10 cellular contexts compared by ENCODE assay signal in genomic region chr9:123111977-123112869, GRCh38.
A peak's percentile ranks its signal among the peaks of the same experiment; 100 is the strongest.
DNase-seq lines count a peak whose midpoint lies in the region; ATAC-seq and TF ChIP-seq lines count a peak whose summit lies in the region.
"Had no signal": no experiment of that assay in that cellular context is flagged by ENCODE, and none has a peak within 500 bp of the region (broad histone marks: within the 10 kb centered on the region; RNA-seq: fewer than 3 reads in every experiment).

No MANE protein-coding gene starts in this region.

- H3K36me3 Mint-ChIP-seq in CD8-positive, alpha-beta T cell, result peaks cover 46% of the 10 kb centered on the region
- H3K36me3 Mint-ChIP-seq in effector memory CD8-positive, alpha-beta T cell (ENCODE audit: insufficient read depth), result peaks cover 9% of the 10 kb centered on the region
- H3K36me3 Mint-ChIP-seq in naive thymus-derived CD8-positive, alpha-beta T cell, result peaks cover 0 to 32% (median 0%) of the 10 kb centered on the region in 3 donors

- H3K4me3 Mint-ChIP-seq in CD8-positive, alpha-beta T cell, result no peak overlapping the region
- H3K4me3 Mint-ChIP-seq in effector memory CD8-positive, alpha-beta T cell, result peak overlapping the region in 1 of 2 donors; percentile 23
- H3K4me3 Mint-ChIP-seq in naive thymus-derived CD8-positive, alpha-beta T cell, result peak overlapping the region in 4 of 10 donors; percentile 20 to 33 (median 32)

- H3K27me3 ChIP-seq in CD8-positive, alpha-beta T cell (ENCODE audit: insufficient read depth, low read length), result no peaks in the 10 kb centered on the region
- H3K27me3 ChIP-seq in MM.1S (replicated peaks; ENCODE audit: insufficient read depth, low read length), result no peaks in the 10 kb centered on the region

- no peak for TF ChIP-seq CTCF in CD8-positive, alpha-beta T cell (IDR thresholded peaks at IDR 0.05)
- no peak for TF ChIP-seq CTCF in MM.1S (IDR thresholded peaks at IDR 0.05; ENCODE audit: low read length)

- H3K36me3 ChIP-seq in CD8-positive, alpha-beta T cell (ENCODE audit: insufficient read depth, low read length), result peaks cover 6% of the 10 kb centered on the region
- H3K36me3 ChIP-seq in MM.1S (replicated peaks; ENCODE audit: insufficient read depth, low read length), result no peaks in the 10 kb centered on the region

- H3K9me2 ChIP-seq in MM.1S (replicated peaks; ENCODE audit: insufficient read depth, low read length), result no peaks in the 10 kb centered on the region

- CTCF ChIA-PET in CD8-positive, alpha-beta T cell (lab: Charles Lee), result no interaction called here

- H3K27me3 Mint-ChIP-seq in CD8-positive, alpha-beta T cell (ENCODE audit: low read depth), result no peaks in the 10 kb centered on the region
- no peaks in the 10 kb centered on the region for H3K27me3 Mint-ChIP-seq in effector memory CD8-positive, alpha-beta T cell
- no peaks in the 10 kb centered on the region for H3K27me3 Mint-ChIP-seq in naive thymus-derived CD8-positive, alpha-beta T cell

- DNase-seq in CD8-positive, alpha-beta T cell, result no peak
- DNase-seq in MM.1S (peak; percentile 95), A172 (ENCODE audit: low spot score) (no peak), COLO668 (lab: John Stamatoyannopoulos, UW; ENCODE audit: unreplicated experiment) (no peak), NCI-H2081 treated with DMSO at 0.1 percent for 48 hours (lab: John Stamatoyannopoulos, UW) (no peak)
- no peak for DNase-seq in effector memory CD8-positive, alpha-beta T cell
- peak in 3 of 10 donors; percentile 4 to 21 (median 21) for DNase-seq in naive thymus-derived CD8-positive, alpha-beta T cell
- DNase-seq: activated CD8-positive, alpha-beta memory T cell treated with anti-CD3 and anti-CD28 coated beads for 24 hours; NCI-H526 had no signal

- no peaks in the 10 kb centered on the region for H3K9me3 ChIP-seq in CD8-positive, alpha-beta T cell (ENCODE audit: low read length)
- no peaks in the 10 kb centered on the region for H3K9me3 ChIP-seq in MM.1S (replicated peaks; ENCODE audit: insufficient read depth, low read length)

- POLR2A ChIA-PET in CD8-positive, alpha-beta T cell (lab: Charles Lee), result no interaction called here
- POLR2A ChIA-PET in naive thymus-derived CD8-positive, alpha-beta T cell (lab: Charles Lee), result no interaction called here

- no peak overlapping the region for H3K27ac ChIP-seq in CD8-positive, alpha-beta T cell (ENCODE audit: low read depth, low read length)
- H3K27ac ChIP-seq in MM.1S (ENCODE audit: low read length), result peak overlapping the region; percentile 91

- H3K9me3 Mint-ChIP-seq in CD8-positive, alpha-beta T cell, result no peaks in the 10 kb centered on the region
- H3K9me3 Mint-ChIP-seq in effector memory CD8-positive, alpha-beta T cell, result no peaks in the 10 kb centered on the region
- no peaks in the 10 kb centered on the region for H3K9me3 Mint-ChIP-seq in naive thymus-derived CD8-positive, alpha-beta T cell

- H3K9ac ChIP-seq in MM.1S (ENCODE audit: low read length), result peak overlapping the region; percentile 63

- peak overlapping the region; percentile 90 for H3K27ac Mint-ChIP-seq in CD8-positive, alpha-beta T cell
- H3K27ac Mint-ChIP-seq in effector memory CD8-positive, alpha-beta T cell, result peak overlapping the region; percentile 61 to 86
- H3K27ac Mint-ChIP-seq in naive thymus-derived CD8-positive, alpha-beta T cell, result peak overlapping the region; percentile 21 to 91 (median 86)

- peaks cover 14% of the 10 kb centered on the region for H3K4me1 ChIP-seq in CD8-positive, alpha-beta T cell (ENCODE audit: insufficient read depth, low read length)
- peaks cover 33% of the 10 kb centered on the region for H3K4me1 ChIP-seq in MM.1S (ENCODE audit: low read length)

- peaks cover 30% of the 10 kb centered on the region for H3F3A ChIP-seq in MM.1S (ENCODE audit: insufficient read depth, low read length)

- H2AFZ ChIP-seq in MM.1S (ENCODE audit: low read length), result peak overlapping the region; percentile 43

- peak overlapping the region; percentile 83 for H3K4me2 ChIP-seq in MM.1S (ENCODE audit: low read depth, low read length)

- H3K4me3 ChIP-seq in CD8-positive, alpha-beta T cell (ENCODE audit: low read depth, low read length), result no peak overlapping the region
- peak overlapping the region; percentile 16 for H3K4me3 ChIP-seq in MM.1S (ENCODE audit: low read length)

- peaks cover 18% of the 10 kb centered on the region for H3K4me1 Mint-ChIP-seq in CD8-positive, alpha-beta T cell (ENCODE audit: low read depth)
- H3K4me1 Mint-ChIP-seq in effector memory CD8-positive, alpha-beta T cell (ENCODE audit: low read depth in 2 of 2), result peaks cover 0 to 16% of the 10 kb centered on the region in 2 donors
- H3K4me1 Mint-ChIP-seq in naive thymus-derived CD8-positive, alpha-beta T cell, result peaks cover 17 to 22% (median 21%) of the 10 kb centered on the region in 4 donors

- peak; percentile 36 for ATAC-seq in CD8-positive, alpha-beta T cell
- ATAC-seq in effector memory CD8-positive, alpha-beta T cell (replicated peaks), result no peak
- peak; percentile 63 to 75 for ATAC-seq in naive thymus-derived CD8-positive, alpha-beta T cell
- no peak for ATAC-seq in GM21528 (IDR thresholded peaks at IDR 0.05; ENCODE audit: low FRiP score, unreplicated experiment)

- H4K20me1 ChIP-seq in MM.1S (ENCODE audit: insufficient read depth, low read length), result no peaks in the 10 kb centered on the region

- peaks cover 12% of the 10 kb centered on the region for H3K79me2 ChIP-seq in MM.1S (ENCODE audit: low read length)

- intact Hi-C loops in CD8-positive, alpha-beta T cell (cut with DNase I, micrococcal nuclease), result no loop called here

Comparison
In these comparisons a context has a peak if more than half of its experiments do, and no peak if none do; other contexts are left out.
1. ATAC-seq: peak in CD8-positive, alpha-beta T cell (single experiment) and naive thymus-derived CD8-positive, alpha-beta T cell (2 of 2); none in effector memory CD8-positive, alpha-beta T cell (single experiment) and GM21528 (single experiment).
2. Peak in every context shown above with its lines, with median percentiles within 50 percentile points of each other: H3K27ac Mint-ChIP-seq.